25 cellular contexts compared by ENCODE assay signal in the genomic region with DNA sequence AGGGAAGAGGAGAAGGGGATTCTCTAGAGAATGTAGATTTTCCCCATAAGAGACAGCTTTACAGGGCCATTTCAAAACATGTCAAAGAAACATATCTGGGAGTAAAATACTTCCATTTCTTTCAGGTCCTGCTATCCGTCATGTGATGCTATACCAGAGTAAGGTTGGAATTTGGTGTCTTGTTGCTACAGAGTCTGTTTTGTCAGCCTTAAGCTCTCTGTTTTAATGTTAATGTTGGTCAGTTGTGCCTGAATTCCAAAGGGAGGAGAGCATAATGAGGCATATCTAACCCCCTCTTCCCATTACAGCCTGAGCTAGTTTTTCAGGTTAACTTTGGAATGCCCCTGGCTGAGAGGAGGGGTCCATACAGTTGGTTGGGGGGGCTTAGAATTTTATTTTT.
"Had no signal": no experiment of that assay in that cellular context is flagged by ENCODE, and none has a peak within 500 bp of the region (broad histone marks: within the 10 kb centered on the region; RNA-seq: fewer than 3 reads in every experiment).

No MANE protein-coding gene starts in this region.

- H3K27ac ChIP-seq: dorsolateral prefrontal cortex, left lung, neural progenitor cell, parathyroid adenoma, sigmoid colon, testis, tibial artery, uterus had no signal

- H3K27ac Mint-ChIP-seq: naive thymus-derived CD4-positive, alpha-beta T cell; nephron; neural progenitor cell; progenitor cell of endocrine pancreas; stimulated activated effector memory CD8-positive, alpha-beta T cell treated with anti-CD3 and anti-CD28 coated beads, Interleukin-12 subunit alpha, Interleukin-12 subunit beta, amount 100 ng/mL, for 72 hours; type B pancreatic cell had no signal

- ATAC-seq: left cardiac atrium; left lung; naive thymus-derived CD4-positive, alpha-beta T cell; stimulated activated effector memory CD8-positive, alpha-beta T cell treated with anti-CD3 and anti-CD28 coated beads, Interleukin-12 subunit alpha, Interleukin-12 subunit beta, amount 100 ng/mL, for 72 hours; stimulated activated naive CD8-positive, alpha-beta T cell treated with anti-CD3 and anti-CD28 coated beads, Interleukin-15, Interleukin-2, amounts not matched to agents 100 U/mL and 50 U/mL, for 24 hours had no signal

- H3K4me3 Mint-ChIP-seq: naive thymus-derived CD4-positive, alpha-beta T cell; nephron; neural progenitor cell; stimulated activated effector memory CD8-positive, alpha-beta T cell treated with anti-CD3 and anti-CD28 coated beads, Interleukin-12 subunit alpha, Interleukin-12 subunit beta, amount 100 ng/mL, for 72 hours; type B pancreatic cell had no signal

- DNase-seq: dorsolateral prefrontal cortex; effector CD4-positive, alpha-beta T cell; head of caudate nucleus; kidney; left cardiac atrium; left lung; mesenchymal stem cell; midbrain; naive thymus-derived CD4-positive, alpha-beta T cell; sigmoid colon; stimulated activated CD4-positive, alpha-beta T cell treated with anti-CD3 and anti-CD28 coated beads, Interleukin-2, amount 100 ng/mL, for 24 hours; stimulated activated CD4-positive, alpha-beta T cell treated with anti-CD3 and anti-CD28 coated beads, Interleukin-4, amount 100 ng/mL, for 24 hours; stimulated activated naive CD8-positive, alpha-beta T cell treated with anti-CD3 and anti-CD28 coated beads, Interleukin-15, Interleukin-2, amounts not matched to agents 100 U/mL and 50 U/mL, for 24 hours; substantia nigra; testis; tibial artery; uterus had no signal

- H3K36me3 ChIP-seq: left lung, neural progenitor cell, sigmoid colon, tibial artery, uterus had no signal

- H3K9ac ChIP-seq: neural progenitor cell, parathyroid adenoma had no signal

- H2AFZ ChIP-seq: neural progenitor cell, parathyroid adenoma had no signal

- H3K27me3 ChIP-seq: dorsolateral prefrontal cortex, left lung, neural progenitor cell, sigmoid colon, testis, tibial artery, uterus had no signal

- H3K4me3 ChIP-seq: dorsolateral prefrontal cortex, left lung, neural progenitor cell, sigmoid colon, testis, tibial artery, uterus had no signal

- H3K4me2 ChIP-seq: neural progenitor cell had no signal

- H3K79me2 ChIP-seq: parathyroid adenoma had no signal

- H3K9me3 Mint-ChIP-seq: nephron, neural progenitor cell had no signal

- H3K36me3 Mint-ChIP-seq: neural progenitor cell; stimulated activated effector memory CD8-positive, alpha-beta T cell treated with anti-CD3 and anti-CD28 coated beads, Interleukin-12 subunit alpha, Interleukin-12 subunit beta, amount 100 ng/mL, for 72 hours; type B pancreatic cell had no signal

- FAIRE-seq: colon, frontal cortex, kidney had no signal

- H3K4me1 Mint-ChIP-seq: neural progenitor cell; stimulated activated effector memory CD8-positive, alpha-beta T cell treated with anti-CD3 and anti-CD28 coated beads, Interleukin-12 subunit alpha, Interleukin-12 subunit beta, amount 100 ng/mL, for 72 hours had no signal

- H3K9me3 ChIP-seq: sigmoid colon, testis, uterus had no signal

- H3K4me1 ChIP-seq: neural progenitor cell, sigmoid colon, testis, tibial artery, uterus had no signal

- H3K27me3 Mint-ChIP-seq: progenitor cell of endocrine pancreas, type B pancreatic cell had no signal
